Comparison of ENCODE assay signal across 1 cellular context in genomic region chr3:52892625-52893311, GRCh38.
TF ChIP-seq lines count a peak whose summit lies in the region.

No MANE protein-coding gene starts in this region.

TF ChIP-seq in GM23338, 12 proteins besides CTCF, POLR2A, EP300 and RAD21 (continued from another document):
- TF ChIP-seq ZNF462 (CRISPR knock-in tag; IDR thresholded peaks at IDR 0.05), result no peak
- no peak for TF ChIP-seq ZNF114 (CRISPR knock-in tag; IDR thresholded peaks at IDR 0.05)
- TF ChIP-seq JUNB (IDR thresholded peaks at IDR 0.05; ENCODE audit: unreplicated experiment), result no peak
- TF ChIP-seq EZH2 (IDR thresholded peaks at IDR 0.05; ENCODE audit: low read depth, unreplicated experiment), result no peak
- TF ChIP-seq ZNF331 (CRISPR knock-in tag; IDR thresholded peaks at IDR 0.05; ENCODE audit: low read depth), result no peak
- no peak for TF ChIP-seq EZH2phosphoT487 (IDR thresholded peaks at IDR 0.05; ENCODE audit: unreplicated experiment)
- no peak for TF ChIP-seq ETS1 (IDR thresholded peaks at IDR 0.05)
